7 cellular contexts compared by ENCODE assay signal in the genomic region with DNA sequence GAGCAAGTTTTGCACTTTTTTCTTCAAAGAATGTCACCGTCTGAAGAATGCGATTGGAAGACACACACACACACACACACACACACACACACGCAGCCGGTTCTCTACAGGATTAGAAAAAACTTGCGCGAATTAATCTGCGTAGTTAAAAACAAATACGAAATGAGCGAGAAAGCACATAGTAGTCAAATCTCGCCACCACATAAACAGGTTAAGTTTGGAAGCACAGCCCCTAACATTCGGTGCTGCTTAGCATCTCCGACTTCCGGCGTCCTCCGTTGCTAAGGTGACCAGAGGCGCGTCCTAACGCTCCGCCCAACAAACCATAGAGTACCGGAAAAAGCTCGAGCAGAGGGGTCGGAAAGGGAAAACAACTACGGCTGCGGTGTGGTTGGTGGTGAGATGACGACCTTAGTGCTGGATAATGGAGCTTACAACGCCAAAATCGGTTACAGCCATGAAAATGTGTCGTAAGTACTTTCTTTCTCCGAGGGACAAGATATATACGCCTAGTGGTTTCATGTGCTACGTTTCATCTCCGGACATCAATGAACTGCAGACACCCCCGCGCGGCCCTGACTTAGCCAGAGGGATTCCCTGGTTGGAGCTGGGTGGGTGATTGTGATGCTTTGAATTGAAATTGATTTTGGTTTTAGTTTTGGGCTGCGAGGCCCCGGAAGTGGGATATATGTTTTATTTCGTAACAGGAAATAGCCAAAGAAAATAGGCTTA. TPM values are rescaled to one million over a fixed set of nuclear protein-coding genes. Genes with fewer than 3 reads are reported as not detected.
A peak's percentile ranks its signal among the peaks of the same experiment; 100 is the strongest.
DNase-seq lines count a peak whose midpoint lies in the region; ATAC-seq, FAIRE-seq and TF ChIP-seq lines count a peak whose summit lies in the region.

A gene (plus strand): TSS at position 366 of the 732 bp plus-strand sequence. CDS start 37 bp downstream, at position 403.

- no peaks in the 10 kb centered on the region for H3K36me3 ChIP-seq in astrocyte (ENCODE audit: insufficient read depth, low read length)
- no peaks in the 10 kb centered on the region for H3K36me3 ChIP-seq in hepatocyte (replicated peaks; ENCODE audit: insufficient read depth, low read depth)

- peak within 1 kb of the TSS; percentile 99 for H3K27ac Mint-ChIP-seq in T-helper 2 cell treated with Interferon-gamma antibody and Interleukin-4, amounts not matched to agents 5 μg/mL and 100 μg/mL, for 36 hours
- peak within 1 kb of the TSS; percentile 97 for H3K27ac Mint-ChIP-seq in astrocyte (ENCODE audit: unreplicated experiment)

- under 1% methylated on average over 38 of the region's 38 CpGs for WGBS in hepatocyte (ENCODE audit: low lambda C conversion rate, missing lambda C conversion rate)

- DNase-seq in NCI-H1930 (lab: John Stamatoyannopoulos, UW) (peak; percentile 89 to 93), astrocyte (ENCODE audit: low read depth) (peak; percentile 93), hepatocyte (ENCODE audit: low spot score) (peak; percentile 96), retinal pigment epithelial cell (ENCODE audit: low read depth) (peak; percentile 85)
- DNase-seq in T-helper 2 cell treated with Interferon-gamma antibody and Interleukin-4, amounts not matched to agents 5 μg/mL and 100 μg/mL, for 36 hours (ENCODE audit: low spot score), result peak; percentile 95

- H3K4me3 Mint-ChIP-seq in T-helper 2 cell treated with Interferon-gamma antibody and Interleukin-4, amounts not matched to agents 5 μg/mL and 100 μg/mL, for 36 hours, result peak within 1 kb of the TSS; percentile 98
- H3K4me3 Mint-ChIP-seq in astrocyte (ENCODE audit: unreplicated experiment), result peak within 1 kb of the TSS; percentile 98

- no peaks in the 10 kb centered on the region for H3K9me3 ChIP-seq in astrocyte (ENCODE audit: insufficient read depth, low read depth, low read length)
- H3K9me3 ChIP-seq in hepatocyte (ENCODE audit: low read depth), result no peaks in the 10 kb centered on the region

- peaks cover 4% of the 10 kb centered on the region for H3K36me3 Mint-ChIP-seq in T-helper 2 cell treated with Interferon-gamma antibody and Interleukin-4, amounts not matched to agents 5 μg/mL and 100 μg/mL, for 36 hours (ENCODE audit: low read depth)
- H3K36me3 Mint-ChIP-seq in astrocyte (ENCODE audit: low read depth, unreplicated experiment), result no peaks in the 10 kb centered on the region

- ATAC-seq in GM18502 (IDR thresholded peaks at IDR 0.05; ENCODE audit: poor library complexity, unreplicated experiment), result peak; percentile 85
- peak; percentile 91 for ATAC-seq in HG02970 (IDR thresholded peaks at IDR 0.05; ENCODE audit: low FRiP score, unreplicated experiment)

- FAIRE-seq in astrocyte (lab: Jason Lieb, UNC), result no peak

- H3K27ac ChIP-seq in astrocyte (ENCODE audit: low read depth, low read length), result peak within 1 kb of the TSS; percentile 81
- H3K27ac ChIP-seq in hepatocyte, result peak within 1 kb of the TSS; percentile 86

- H3K4me1 ChIP-seq in astrocyte (ENCODE audit: insufficient read depth, low read length), result peaks cover 7% of the 10 kb centered on the region
- H3K4me1 ChIP-seq in hepatocyte (ENCODE audit: insufficient read depth), result peaks cover 9% of the 10 kb centered on the region

- H3K9me3 Mint-ChIP-seq in T-helper 2 cell treated with Interferon-gamma antibody and Interleukin-4, amounts not matched to agents 5 μg/mL and 100 μg/mL, for 36 hours, result no peaks in the 10 kb centered on the region
- H3K9me3 Mint-ChIP-seq in astrocyte (ENCODE audit: unreplicated experiment), result no peaks in the 10 kb centered on the region

- no peak for TF ChIP-seq CTCF in astrocyte (IDR thresholded peaks at IDR 0.05; ENCODE audit: insufficient read depth, low read depth, low read length)
- no peak for TF ChIP-seq CTCF in hepatocyte (IDR thresholded peaks at IDR 0.05; ENCODE audit: poor library complexity)
- no peak for TF ChIP-seq CTCF in retinal pigment epithelial cell (conservative IDR thresholded peaks at IDR 0.05; ENCODE audit: low read depth, low read length)

- no peaks in the 10 kb centered on the region for H3K27me3 Mint-ChIP-seq in T-helper 2 cell treated with Interferon-gamma antibody and Interleukin-4, amounts not matched to agents 5 μg/mL and 100 μg/mL, for 36 hours (ENCODE audit: low read depth)
- no peaks in the 10 kb centered on the region for H3K27me3 Mint-ChIP-seq in astrocyte (ENCODE audit: low read depth, unreplicated experiment)

- H4K20me1 ChIP-seq in astrocyte (ENCODE audit: insufficient read depth, low read length) (no peaks in the 10 kb centered on the region), hepatocyte (ENCODE audit: insufficient read depth, poor library complexity, severe bottlenecking) (no peaks in the 10 kb centered on the region)

- H3K79me2 ChIP-seq in astrocyte (ENCODE audit: insufficient read depth, low read length), result peaks cover 24% of the 10 kb centered on the region
- H3K79me2 ChIP-seq in hepatocyte, result peaks cover 53% of the 10 kb centered on the region

- H3K27me3 ChIP-seq in astrocyte (ENCODE audit: insufficient read depth, low read length) (no peaks in the 10 kb centered on the region), hepatocyte (no peaks in the 10 kb centered on the region)

- H3K4me1 Mint-ChIP-seq in T-helper 2 cell treated with Interferon-gamma antibody and Interleukin-4, amounts not matched to agents 5 μg/mL and 100 μg/mL, for 36 hours (ENCODE audit: low read depth), result peaks cover 29% of the 10 kb centered on the region
- peaks cover 2% of the 10 kb centered on the region for H3K4me1 Mint-ChIP-seq in astrocyte (ENCODE audit: low read depth, unreplicated experiment)

- H3K4me2 ChIP-seq in astrocyte (ENCODE audit: low read length), result peak within 1 kb of the TSS; percentile 93
- peak within 1 kb of the TSS; percentile 96 for H3K4me2 ChIP-seq in hepatocyte

- peak within 1 kb of the TSS; percentile 87 for H3K9ac ChIP-seq in astrocyte (ENCODE audit: low read length)

- H3K4me3 ChIP-seq in astrocyte (ENCODE audit: insufficient read depth, low read depth, low read length) (peak within 1 kb of the TSS; percentile 95), hepatocyte (peak within 1 kb of the TSS; percentile 98), retinal pigment epithelial cell (ENCODE audit: low read length) (peak within 1 kb of the TSS; percentile 98)

- H3K9me2 ChIP-seq in hepatocyte (replicated peaks; ENCODE audit: insufficient read depth), result no peaks in the 10 kb centered on the region

- H2AFZ ChIP-seq in astrocyte (ENCODE audit: low read depth, low read length) (peak within 1 kb of the TSS; percentile 87), hepatocyte (peak within 1 kb of the TSS; percentile 83)

RNA-seq across cellular contexts. Expression of the gene that starts here (rescaled TPM):
- total RNA-seq in astrocyte, result 23.9 and 26.6 TPM in 2 replicates
- total RNA-seq in hepatocyte, result 21.4 and 38.0 TPM in 2 replicates
- polyA plus RNA-seq in hepatocyte, result 18.0 and 20.4 TPM in 2 replicates

Comparison
In these comparisons a context has a peak if more than half of its experiments do, and no peak if none do; other contexts are left out.
1. Peak in every context shown above with its lines: DNase-seq, ATAC-seq, H3K4me3 ChIP-seq and H3K27ac ChIP-seq.